Comparison of ENCODE assay signal across 9 cellular contexts in genomic region chr11:14969922-14970323, GRCh38. TPM values are rescaled to one million over a fixed set of nuclear protein-coding genes. Genes with fewer than 3 reads are reported as not detected.
DNase-seq lines count a peak whose midpoint lies in the region; ATAC-seq and TF ChIP-seq lines count a peak whose summit lies in the region.
"Had no signal": no experiment of that assay in that cellular context is flagged by ENCODE, and none has a peak within 500 bp of the region (broad histone marks: within the 10 kb centered on the region; RNA-seq: fewer than 3 reads in every experiment).

No MANE protein-coding gene starts in this region.

- H3K9me3 Mint-ChIP-seq in endodermal cell: no peaks in the 10 kb centered on the region

- no peak for DNase-seq in AG09309 (ENCODE audit: low read depth)
- DNase-seq in HL-60 (ENCODE audit: low read depth in 1 of 2, low spot score in 1 of 2): peak; percentile 8 to 54
- DNase-seq in endodermal cell: peak; percentile 97
- DNase-seq in smooth muscle cell (lab: John Stamatoyannopoulos, UW; ENCODE audit: unreplicated experiment): no peak
- DNase-seq in COLO829 (ENCODE audit: low spot score): no peak
- DNase-seq in superior temporal gyrus (ENCODE audit: extremely low spot score): no peak

- 6 to 20% methylated on average over 1 to 6 of the region's 6 CpGs for WGBS in endodermal cell (ENCODE audit: insufficient coverage in 1 of 2, insufficient read length in 1 of 2), 2 experiments
- WGBS in smooth muscle cell (ENCODE audit: low lambda C conversion rate): 10% methylated on average over 6 of the region's 6 CpGs

- peaks cover 83% of the 10 kb centered on the region for H3K27me3 Mint-ChIP-seq in endodermal cell (ENCODE audit: insufficient read depth)

- TF ChIP-seq CTCF in AG09309 (IDR thresholded peaks at IDR 0.05; ENCODE audit: control insufficient read depth, insufficient read depth, low read depth, low read length, missing control alignments) (peak; percentile 60), HL-60 (IDR thresholded peaks at IDR 0.05; ENCODE audit: insufficient read depth, low read length) (peak; percentile 33), endodermal cell (conservative IDR thresholded peaks at IDR 0.05) (peak; percentile 94), smooth muscle cell (IDR thresholded peaks at IDR 0.05; ENCODE audit: borderline replicate concordance, insufficient read depth, poor library complexity, severe bottlenecking) (peak; percentile 57)

- H3K9ac ChIP-seq in endodermal cell (ENCODE audit: extremely low read depth, low read length, poor library complexity, severe bottlenecking) (no peak overlapping the region), smooth muscle cell (ENCODE audit: low read depth) (no peak overlapping the region)

- H3K4me3 ChIP-seq in AG09309 (ENCODE audit: control insufficient read depth, low read depth, low read length): no peak overlapping the region
- no peak overlapping the region for H3K4me3 ChIP-seq in HL-60 (replicated peaks; ENCODE audit: insufficient read depth, low read length)
- no peak overlapping the region for H3K4me3 ChIP-seq in endodermal cell (ENCODE audit: low read length)
- H3K4me3 ChIP-seq in smooth muscle cell: no peak overlapping the region

- H3K27me3 ChIP-seq in HL-60 (ENCODE audit: insufficient read depth, poor library complexity, severe bottlenecking) (peaks cover 32% of the 10 kb centered on the region), endodermal cell (ENCODE audit: control insufficient read depth, insufficient read depth, low read length, poor library complexity, severe bottlenecking) (peaks cover 88% of the 10 kb centered on the region), smooth muscle cell (ENCODE audit: low read depth) (peaks cover 80% of the 10 kb centered on the region)

- H3K4me1 ChIP-seq in endodermal cell (ENCODE audit: control insufficient read depth, insufficient read depth, low read length) (no peaks in the 10 kb centered on the region), smooth muscle cell (ENCODE audit: low read depth) (peaks cover 10% of the 10 kb centered on the region)

- no peak overlapping the region for H3K27ac Mint-ChIP-seq in endodermal cell

- H2AFZ ChIP-seq in smooth muscle cell (ENCODE audit: low read depth): no peak overlapping the region

- H3K4me1 Mint-ChIP-seq in endodermal cell: peaks cover 22% of the 10 kb centered on the region

- H3K36me3 Mint-ChIP-seq in endodermal cell (ENCODE audit: low read depth): no peaks in the 10 kb centered on the region

- no peaks in the 10 kb centered on the region for H3K36me3 ChIP-seq in endodermal cell (ENCODE audit: control insufficient read depth, insufficient read depth, low read length)
- H3K36me3 ChIP-seq in smooth muscle cell (ENCODE audit: low read depth): no peaks in the 10 kb centered on the region

- H3K4me2 ChIP-seq in smooth muscle cell: no peak overlapping the region

- no peaks in the 10 kb centered on the region for H4K20me1 ChIP-seq in smooth muscle cell (ENCODE audit: low read depth)

- no peaks in the 10 kb centered on the region for H3K9me3 ChIP-seq in endodermal cell (ENCODE audit: control insufficient read depth, low read length)
- no peaks in the 10 kb centered on the region for H3K9me3 ChIP-seq in smooth muscle cell (replicated peaks; ENCODE audit: low read depth)

- H3K27ac ChIP-seq in HL-60 (replicated peaks): no peak overlapping the region
- H3K27ac ChIP-seq in endodermal cell (ENCODE audit: low read depth, low read length): no peak overlapping the region
- no peak overlapping the region for H3K27ac ChIP-seq in smooth muscle cell (ENCODE audit: low read depth)

- no peaks in the 10 kb centered on the region for H3K79me2 ChIP-seq in smooth muscle cell (ENCODE audit: low read depth)

- H3F3A ChIP-seq in smooth muscle cell (ENCODE audit: low read depth): no peaks in the 10 kb centered on the region

- H3K4me3 Mint-ChIP-seq in endodermal cell: no peak overlapping the region

- peak; percentile 56 for ATAC-seq in GM18909 (IDR thresholded peaks at IDR 0.05; ENCODE audit: poor library complexity, unreplicated experiment)
- ATAC-seq in activated CD4-positive, CD25-positive, alpha-beta regulatory T cell treated with anti-CD3 and anti-CD28 coated beads, Interleukin-2, amount 50 U/mL, for 24 hours: peak; percentile 32 to 51

RNA-seq across cellular contexts. Expression of gene CALCA, which starts 2.2 kb away (rescaled TPM):
- not detected for total RNA-seq in endodermal cell
- not detected for polyA plus RNA-seq in endodermal cell (2013, experiment 1 of 2)
- 0.54 TPM for polyA plus RNA-seq in endodermal cell (2013, experiment 2 of 2)
- total RNA-seq in smooth muscle cell: not detected in 2 replicates
- not detected in 2 replicates for polyA plus RNA-seq in smooth muscle cell
- total RNA-seq: glomerular endothelial cell had no signal

Comparison
In these comparisons a context has a peak if more than half of its experiments do, and no peak if none do; other contexts are left out.
1. DNase-seq: peak in HL-60 (2 of 2) and endodermal cell (single experiment); none in AG09309 (single experiment), smooth muscle cell (single experiment), COLO829 (single experiment) and superior temporal gyrus (single experiment).
2. CTCF ChIP-seq: peak in every context shown above with its lines; median percentile 94 in endodermal cell; 60 in AG09309; 57 in smooth muscle cell; 33 in HL-60.